28 cellular contexts compared by ENCODE assay signal in genomic region chr2:28420717-28421116, GRCh38. TPM values are rescaled to one million over a fixed set of nuclear protein-coding genes. Genes with fewer than 3 reads are reported as not detected.
DNase-seq lines count a peak whose midpoint lies in the region; ATAC-seq, FAIRE-seq and TF ChIP-seq lines count a peak whose summit lies in the region.
"Had no signal": no experiment of that assay in that cellular context is flagged by ENCODE, and none has a peak within 500 bp of the region (broad histone marks: within the 10 kb centered on the region; RNA-seq: fewer than 3 reads in every experiment).

No MANE protein-coding gene starts in this region.

- H3K4me3 Mint-ChIP-seq in astrocyte (ENCODE audit: unreplicated experiment) (no peak overlapping the region), natural killer cell (peak overlapping the region; percentile 41), type B pancreatic cell (no peak overlapping the region)
- H3K4me3 Mint-ChIP-seq: stimulated activated naive CD8-positive, alpha-beta T cell treated with anti-CD3 and anti-CD28 coated beads, Interleukin-15, Interleukin-2, amounts not matched to agents 100 ng/mL and 50 ng/mL, for 24 hours had no signal

- no peaks in the 10 kb centered on the region for H3K9me3 Mint-ChIP-seq in astrocyte (ENCODE audit: unreplicated experiment)
- H3K9me3 Mint-ChIP-seq in natural killer cell: no peaks in the 10 kb centered on the region
- H3K9me3 Mint-ChIP-seq in type B pancreatic cell: no peaks in the 10 kb centered on the region
- H3K9me3 Mint-ChIP-seq: activated T-helper 2 cell treated with anti-CD3 and anti-CD28 coated beads, Interferon-gamma antibody, Interleukin-2, Interleukin-4, amounts not matched to agents 10 μg/mL and 5 μg/mL and 100 μg/mL, durations not matched to agents 14 hours and 24 hours and 36 hours; stimulated activated naive CD8-positive, alpha-beta T cell treated with anti-CD3 and anti-CD28 coated beads, Interleukin-15, Interleukin-2, amounts not matched to agents 100 ng/mL and 50 ng/mL, for 24 hours had no signal

- no peak for FAIRE-seq in astrocyte (lab: Jason Lieb, UNC)
- FAIRE-seq: endothelial cell of umbilical vein, keratinocyte, TTC549 had no signal

- no peak overlapping the region for H3K4me2 ChIP-seq in astrocyte (ENCODE audit: low read length)
- H3K4me2 ChIP-seq: KMS-11, PC-9 had no signal

- ATAC-seq in heart left ventricle: peak in 3 of 4 donors; percentile 3 to 16 (median 14)
- ATAC-seq in Right ventricle myocardium inferior: no peak
- ATAC-seq in natural killer cell: no peak
- ATAC-seq in GM21381 (IDR thresholded peaks at IDR 0.05; ENCODE audit: unreplicated experiment): no peak

- H3K27ac Mint-ChIP-seq in astrocyte (ENCODE audit: unreplicated experiment): peak overlapping the region; percentile 87
- H3K27ac Mint-ChIP-seq in natural killer cell: peak overlapping the region; percentile 73 to 93
- peak overlapping the region; percentile 3 for H3K27ac Mint-ChIP-seq in type B pancreatic cell
- H3K27ac Mint-ChIP-seq: stimulated activated naive CD8-positive, alpha-beta T cell treated with anti-CD3 and anti-CD28 coated beads, Interleukin-15, Interleukin-2, amounts not matched to agents 100 ng/mL and 50 ng/mL, for 24 hours had no signal

- peaks cover 25% of the 10 kb centered on the region for H3K79me2 ChIP-seq in astrocyte (ENCODE audit: insufficient read depth, low read length)

- peaks cover 57% of the 10 kb centered on the region for H4K20me1 ChIP-seq in astrocyte (ENCODE audit: insufficient read depth, low read length)

- H3K27ac ChIP-seq in heart left ventricle: peak overlapping the region in 1 of 12 donors; percentile 20
- H3K27ac ChIP-seq in astrocyte (ENCODE audit: low read depth, low read length): no peak overlapping the region
- H3K27ac ChIP-seq: cardiac muscle cell, KMS-11, PC-9, right atrium auricular region, SJSA1, tibial artery had no signal

- no peak for TF ChIP-seq CTCF in heart left ventricle (IDR thresholded peaks at IDR 0.05)
- no peak for TF ChIP-seq CTCF in astrocyte (IDR thresholded peaks at IDR 0.05; ENCODE audit: insufficient read depth, low read depth, low read length)
- TF ChIP-seq CTCF in natural killer cell (IDR thresholded peaks at IDR 0.05): no peak
- no peak for TF ChIP-seq CTCF in type B pancreatic cell (conservative IDR thresholded peaks at IDR 0.05)

- H3K36me3 Mint-ChIP-seq in astrocyte (ENCODE audit: low read depth, unreplicated experiment) (peaks cover 18% of the 10 kb centered on the region), natural killer cell (peaks cover 11% of the 10 kb centered on the region), type B pancreatic cell (peaks cover 4% of the 10 kb centered on the region)

- intact Hi-C loops in heart left ventricle (cut with DNase I): no loop called here
- intact Hi-C loops in Right ventricle myocardium inferior (cut with DNase I): no loop called here
- intact Hi-C loops in natural killer cell (cut with micrococcal nuclease): no loop called here

- no peak overlapping the region for H3K9ac ChIP-seq in astrocyte (ENCODE audit: low read length)
- H3K9ac ChIP-seq: KMS-11 had no signal

- H3K4me1 ChIP-seq in heart left ventricle (peaks cover 0 to 34% (median 0%) of the 10 kb centered on the region in 12 donors), astrocyte (ENCODE audit: insufficient read depth, low read length) (peaks cover 14% of the 10 kb centered on the region)
- H3K4me1 ChIP-seq: HAP-1, SJSA1 had no signal

- no peak for TF ChIP-seq POLR2A in heart left ventricle (IDR thresholded peaks at IDR 0.05)

- no peak for DNase-seq in heart left ventricle
- DNase-seq in Right ventricle myocardium inferior (ENCODE audit: missing footprints): no peak
- DNase-seq in astrocyte (ENCODE audit: low read depth): no peak
- DNase-seq in natural killer cell: no peak
- no peak for DNase-seq in type B pancreatic cell (ENCODE audit: extremely low spot score, unreplicated experiment)
- no peak for DNase-seq in NCI-H2029 (lab: John Stamatoyannopoulos, UW)
- DNase-seq: activated CD4-positive, alpha-beta T cell treated with anti-CD3 and anti-CD28 coated beads for 1 hour; amygdala; EL; NCI-H146; NCI-H2171 treated with DMSO at 0.1 percent for 48 hours; NCI-H524; occipital lobe; PC-9; T-helper 1 cell had no signal

- H3K27me3 Mint-ChIP-seq in astrocyte (ENCODE audit: low read depth, unreplicated experiment): no peaks in the 10 kb centered on the region
- no peaks in the 10 kb centered on the region for H3K27me3 Mint-ChIP-seq in natural killer cell (ENCODE audit: low read depth in 2 of 2)
- H3K27me3 Mint-ChIP-seq in type B pancreatic cell: peaks cover 3% of the 10 kb centered on the region
- H3K27me3 Mint-ChIP-seq: stimulated activated naive CD8-positive, alpha-beta T cell treated with anti-CD3 and anti-CD28 coated beads, Interleukin-15, Interleukin-2, amounts not matched to agents 100 ng/mL and 50 ng/mL, for 24 hours had no signal

- H3K27me3 ChIP-seq in heart left ventricle: no peaks in the 10 kb centered on the region
- no peaks in the 10 kb centered on the region for H3K27me3 ChIP-seq in astrocyte (ENCODE audit: insufficient read depth, low read length)
- H3K27me3 ChIP-seq: cardiac muscle cell, right atrium auricular region, SJSA1, tibial artery had no signal

- H2AFZ ChIP-seq in astrocyte (ENCODE audit: low read depth, low read length): no peak overlapping the region
- H2AFZ ChIP-seq: PC-9 had no signal

- H3K36me3 ChIP-seq in heart left ventricle: peaks cover 0 to 27% (median 13%) of the 10 kb centered on the region in 9 donors
- peaks cover 13% of the 10 kb centered on the region for H3K36me3 ChIP-seq in astrocyte (ENCODE audit: insufficient read depth, low read length)
- H3K36me3 ChIP-seq: cardiac muscle cell, HAP-1 had no signal

- WGBS in heart left ventricle, 4 donors: 64 to 84% (median 72%) methylated on average over 4 of the region's 4 CpGs

- H3K4me1 Mint-ChIP-seq in astrocyte (ENCODE audit: low read depth, unreplicated experiment) (peaks cover 49% of the 10 kb centered on the region), natural killer cell (peaks cover 72 to 76% of the 10 kb centered on the region in 2 donors), type B pancreatic cell (ENCODE audit: unreplicated experiment) (peaks cover 8% of the 10 kb centered on the region)

- H3K9me3 ChIP-seq in heart left ventricle (no peaks in the 10 kb centered on the region), astrocyte (ENCODE audit: insufficient read depth, low read depth, low read length) (no peaks in the 10 kb centered on the region)
- H3K9me3 ChIP-seq: HAP-1, right atrium auricular region, SJSA1, tibial artery had no signal

- no peak overlapping the region for H3K4me3 ChIP-seq in heart left ventricle
- no peak overlapping the region for H3K4me3 ChIP-seq in astrocyte (ENCODE audit: insufficient read depth, low read depth, low read length)
- H3K4me3 ChIP-seq: cardiac muscle cell, HAP-1, lung, PC-9, right atrium auricular region, SJSA1, tibial artery had no signal

RNA-seq across cellular contexts. Expression of gene FOSL2, which starts 28.1 kb away (rescaled TPM):
- 100 to 1,000 TPM in 2 of 9 donors, 10 to 100 TPM in 7; 26.2 to 144 (median 50.2) TPM for total RNA-seq in heart left ventricle
- polyA plus RNA-seq in heart left ventricle: 10 to 100 TPM; 15.2 to 66.2 TPM
- 48.5 TPM for total RNA-seq in Right ventricle myocardium inferior
- 156 and 158 TPM in 2 replicates for total RNA-seq in astrocyte
- total RNA-seq in natural killer cell: 100 to 1,000 TPM; 414 to 531 (median 455) TPM
- 42.1 and 100 TPM in 2 replicates for total RNA-seq in type B pancreatic cell (ENCODE audit: low replicate concordance)

Comparison
In these comparisons a context has a peak if more than half of its experiments do, and no peak if none do; other contexts are left out.
1. ATAC-seq: peak in heart left ventricle (3 of 4); none in Right ventricle myocardium inferior (single experiment), natural killer cell (0 of 3) and GM21381 (single experiment).
2. H3K27ac Mint-ChIP-seq: peak in every context shown above with its lines; median percentile 87 in astrocyte; 83 in natural killer cell; 3 in type B pancreatic cell.